ENCODE assay signal across 8 cellular contexts in genomic region chrY:26671078-26671879, GRCh38.
DNase-seq lines count a peak whose midpoint lies in the region; ATAC-seq and TF ChIP-seq lines count a peak whose summit lies in the region.
"Not testable (repeated sequence)": the region's sequence is repeated elsewhere in the genome, so short reads cannot be mapped to it uniquely, and the experiment has no call there.

No MANE protein-coding gene starts in this region.

- TF ChIP-seq CTCF in natural killer cell (IDR thresholded peaks at IDR 0.05), result not testable (repeated sequence)

- POLR2A ChIA-PET in activated CD8-positive, alpha-beta T cell treated with anti-CD3 and anti-CD28 coated beads, Interleukin-2, amount 10 ng/mL, durations not matched to agents 7 days and 5 days (lab: Charles Lee), result not testable (repeated sequence)

- peaks cover 16% of the 10 kb centered on the region for H3K36me3 Mint-ChIP-seq in activated CD8-positive, alpha-beta T cell treated with anti-CD3 and anti-CD28 coated beads, Interleukin-2, amount 10 ng/mL, durations not matched to agents 7 days and 5 days (ENCODE audit: low read depth)
- H3K36me3 Mint-ChIP-seq in central memory CD8-positive, alpha-beta T cell (ENCODE audit: insufficient read depth); natural killer cell: not testable (repeated sequence)

- H3K27me3 Mint-ChIP-seq in activated CD8-positive, alpha-beta T cell treated with anti-CD3 and anti-CD28 coated beads, Interleukin-2, amount 10 ng/mL, durations not matched to agents 7 days and 5 days (ENCODE audit: low read depth); central memory CD8-positive, alpha-beta T cell; natural killer cell (ENCODE audit: low read depth in 2 of 2): not testable (repeated sequence)

- ATAC-seq in activated CD8-positive, alpha-beta T cell treated with anti-CD3 and anti-CD28 coated beads, Interleukin-2, amount 10 ng/mL, durations not matched to agents 7 days and 5 days, result not testable (repeated sequence)
- ATAC-seq in central memory CD8-positive, alpha-beta T cell (replicated peaks; ENCODE audit: extremely low read depth, poor library complexity, severe bottlenecking), result peak; percentile 60
- ATAC-seq in Right ventricle myocardium inferior, result peak; percentile 87
- peak in 1 of 3 donors; percentile 82 for ATAC-seq in natural killer cell

- peak; percentile 45 for DNase-seq in D341Med (ENCODE audit: low spot score)
- DNase-seq in H4 (ENCODE audit: low spot score), result peak; percentile 64
- peak; percentile 11 for DNase-seq in LoVo (ENCODE audit: low spot score)
- DNase-seq in activated CD8-positive, alpha-beta T cell treated with anti-CD3 and anti-CD28 coated beads, Interleukin-2, amount 10 ng/mL, durations not matched to agents 7 days and 5 days, result peak; percentile 50
- DNase-seq in central memory CD8-positive, alpha-beta T cell (ENCODE audit: low spot score in 2 of 2), result peak; percentile 49 to 63
- DNase-seq in Right ventricle myocardium inferior (ENCODE audit: missing footprints), result peak; percentile 73
- peak; percentile 32 for DNase-seq in natural killer cell
- peak; percentile 67 for DNase-seq in superior temporal gyrus (ENCODE audit: extremely low spot score)

- H3K4me1 Mint-ChIP-seq in activated CD8-positive, alpha-beta T cell treated with anti-CD3 and anti-CD28 coated beads, Interleukin-2, amount 10 ng/mL, durations not matched to agents 7 days and 5 days (ENCODE audit: low read depth); central memory CD8-positive, alpha-beta T cell; natural killer cell: not testable (repeated sequence)

- H3K9me3 Mint-ChIP-seq in activated CD8-positive, alpha-beta T cell treated with anti-CD3 and anti-CD28 coated beads, Interleukin-2, amount 10 ng/mL, durations not matched to agents 7 days and 5 days (ENCODE audit: insufficient read depth), result peaks cover 17% of the 10 kb centered on the region
- peaks cover 24% of the 10 kb centered on the region for H3K9me3 Mint-ChIP-seq in central memory CD8-positive, alpha-beta T cell
- H3K9me3 Mint-ChIP-seq in natural killer cell, result peaks cover 11 to 26% of the 10 kb centered on the region in 2 donors

- intact Hi-C loops in Right ventricle myocardium inferior (cut with DNase I); natural killer cell (cut with micrococcal nuclease): not testable (repeated sequence)

- CTCF ChIA-PET in activated CD8-positive, alpha-beta T cell treated with anti-CD3 and anti-CD28 coated beads, Interleukin-2, amount 10 ng/mL, durations not matched to agents 7 days and 5 days (lab: Charles Lee), result not testable (repeated sequence)

- H3K27ac Mint-ChIP-seq in activated CD8-positive, alpha-beta T cell treated with anti-CD3 and anti-CD28 coated beads, Interleukin-2, amount 10 ng/mL, durations not matched to agents 7 days and 5 days; central memory CD8-positive, alpha-beta T cell (ENCODE audit: low read depth); natural killer cell: not testable (repeated sequence)

- H3K4me3 Mint-ChIP-seq in activated CD8-positive, alpha-beta T cell treated with anti-CD3 and anti-CD28 coated beads, Interleukin-2, amount 10 ng/mL, durations not matched to agents 7 days and 5 days; central memory CD8-positive, alpha-beta T cell; natural killer cell: not testable (repeated sequence)

Comparison
In these comparisons a context has a peak if more than half of its experiments do, and no peak if none do; other contexts are left out.
1. DNase-seq: peak in every context shown above with its lines; median percentile 73 in Right ventricle myocardium inferior; 67 in superior temporal gyrus; 64 in H4; 56 in central memory CD8-positive, alpha-beta T cell; 50 in activated CD8-positive, alpha-beta T cell treated with anti-CD3 and anti-CD28 coated beads, Interleukin-2, amount 10 ng/mL, durations not matched to agents 7 days and 5 days; 45 in D341Med; 32 in natural killer cell; 11 in LoVo.